ENCODE assay signal across 17 cellular contexts in the genomic region with DNA sequence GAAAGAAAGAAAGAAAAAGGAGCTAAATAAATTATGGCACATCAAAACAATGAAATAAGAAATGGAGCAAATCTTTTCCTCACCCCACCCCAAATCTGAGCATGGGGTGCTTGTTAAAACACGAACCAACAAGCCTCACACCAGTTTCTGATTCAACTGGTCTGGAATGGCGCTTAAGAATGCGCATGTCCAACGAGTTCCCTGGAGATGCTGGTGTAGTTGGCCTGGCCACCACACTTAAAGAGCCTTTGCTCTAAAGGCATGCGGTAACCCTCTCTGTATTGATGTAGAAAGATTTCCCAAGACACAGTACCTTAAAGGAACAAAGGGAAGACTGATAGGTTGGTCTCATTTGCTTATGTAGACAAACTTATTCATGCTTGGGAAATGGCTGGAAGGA. TPM values are rescaled to one million over a fixed set of nuclear protein-coding genes. Genes with fewer than 3 reads are reported as not detected.
DNase-seq lines count a peak whose midpoint lies in the region; ATAC-seq, FAIRE-seq and TF ChIP-seq lines count a peak whose summit lies in the region.
"Had no signal": no experiment of that assay in that cellular context is flagged by ENCODE, and none has a peak within 500 bp of the region (broad histone marks: within the 10 kb centered on the region; RNA-seq: fewer than 3 reads in every experiment).

No MANE protein-coding gene starts in this region.

- no peak overlapping the region for H3K23ac ChIP-seq in mesendoderm (ENCODE audit: low read length)

- peak overlapping the region; percentile 77 for H3K9ac ChIP-seq in mesendoderm (ENCODE audit: low read length)

- no peaks in the 10 kb centered on the region for H3K9me3 ChIP-seq in esophagus squamous epithelium
- H3K9me3 ChIP-seq: heart left ventricle, MG63, pancreas, spleen, suprapubic skin had no signal

- H3K36me3 ChIP-seq in bronchial epithelial cell (ENCODE audit: control insufficient read depth, insufficient read depth, low read length) = no peaks in the 10 kb centered on the region
- H3K36me3 ChIP-seq in mesendoderm (ENCODE audit: control insufficient read depth, insufficient read depth, low read length) = no peaks in the 10 kb centered on the region
- H3K36me3 ChIP-seq in esophagus squamous epithelium = no peaks in the 10 kb centered on the region
- H3K36me3 ChIP-seq: heart left ventricle, MG63, pancreas, spleen, suprapubic skin had no signal

- H3K4me3 ChIP-seq in bronchial epithelial cell (ENCODE audit: low read depth, low read length) = no peak overlapping the region
- H3K4me3 ChIP-seq in mesendoderm (ENCODE audit: low read length) = no peak overlapping the region
- peak overlapping the region in 1 of 4 donors; percentile 56 for H3K4me3 ChIP-seq in esophagus squamous epithelium

- H3K79me1 ChIP-seq in mesendoderm (ENCODE audit: low read length) = no peaks in the 10 kb centered on the region

- no peak overlapping the region for H3K18ac ChIP-seq in mesendoderm (ENCODE audit: low read length)

- no peak overlapping the region for H4K8ac ChIP-seq in mesendoderm (ENCODE audit: low read depth, low read length)

- H2BK5ac ChIP-seq in mesendoderm (ENCODE audit: low read length) = no peak overlapping the region

- intact Hi-C loops in esophagus squamous epithelium (cut with DNase I) = no loop called here

- H3K4me1 Mint-ChIP-seq in activated naive CD8-positive, alpha-beta T cell (ENCODE audit: low read depth) = peaks cover 13% of the 10 kb centered on the region
- peaks cover 7% of the 10 kb centered on the region for H3K4me1 Mint-ChIP-seq in activated naive CD8-positive, alpha-beta T cell treated with anti-CD3 and anti-CD28 coated beads for 36 hours

- H2AK5ac ChIP-seq in mesendoderm (ENCODE audit: low read length) = no peak overlapping the region

- H3K27me3 ChIP-seq in bronchial epithelial cell (ENCODE audit: control insufficient read depth, insufficient read depth, low read length) = peaks cover 18% of the 10 kb centered on the region
- no peaks in the 10 kb centered on the region for H3K27me3 ChIP-seq in mesendoderm (ENCODE audit: insufficient read depth, low read length, poor library complexity)
- peaks cover 0 to 97% (median 11%) of the 10 kb centered on the region in 4 donors for H3K27me3 ChIP-seq in esophagus squamous epithelium

- H3K27ac Mint-ChIP-seq in activated naive CD8-positive, alpha-beta T cell = no peak overlapping the region
- no peak overlapping the region for H3K27ac Mint-ChIP-seq in activated naive CD8-positive, alpha-beta T cell treated with anti-CD3 and anti-CD28 coated beads for 36 hours
- H3K27ac Mint-ChIP-seq: activated naive CD4-positive, alpha-beta T cell treated with anti-CD3 and anti-CD28 coated beads, Interleukin-2, amount 10 ng/mL, durations not matched to agents 7 days and 5 days had no signal

- no peak overlapping the region for H3K4ac ChIP-seq in mesendoderm (ENCODE audit: low read depth, low read length)

- no peak for FAIRE-seq in bronchial epithelial cell (lab: Jason Lieb, UNC)
- FAIRE-seq: pancreas had no signal

- H3K27ac ChIP-seq in mesendoderm (ENCODE audit: low read depth, low read length) = peak overlapping the region; percentile 1
- no peak overlapping the region for H3K27ac ChIP-seq in esophagus squamous epithelium
- H3K27ac ChIP-seq: heart left ventricle, pancreas, SK-N-MC, spleen, suprapubic skin, VCaP had no signal

- H3K36me3 Mint-ChIP-seq in activated naive CD8-positive, alpha-beta T cell = no peaks in the 10 kb centered on the region
- H3K36me3 Mint-ChIP-seq in activated naive CD8-positive, alpha-beta T cell treated with anti-CD3 and anti-CD28 coated beads for 36 hours = no peaks in the 10 kb centered on the region
- H3K36me3 Mint-ChIP-seq: activated naive CD4-positive, alpha-beta T cell treated with anti-CD3 and anti-CD28 coated beads, Interleukin-2, amount 10 ng/mL, durations not matched to agents 7 days and 5 days had no signal

- H4K5ac ChIP-seq in mesendoderm (ENCODE audit: low read length) = no peak overlapping the region

- peak overlapping the region; percentile 79 for H3K4me3 Mint-ChIP-seq in activated naive CD8-positive, alpha-beta T cell
- no peak overlapping the region for H3K4me3 Mint-ChIP-seq in activated naive CD8-positive, alpha-beta T cell treated with anti-CD3 and anti-CD28 coated beads for 36 hours
- H3K4me3 Mint-ChIP-seq: activated naive CD4-positive, alpha-beta T cell treated with anti-CD3 and anti-CD28 coated beads, Interleukin-2, amount 10 ng/mL, durations not matched to agents 7 days and 5 days had no signal

- no CpG with 5 or more reads among the region's 5 CpGs for WGBS in mesendoderm (ENCODE audit: extremely low coverage, insufficient coverage, low lambda C conversion rate)
- WGBS in esophagus squamous epithelium, 2 donors = 47% methylated on average over 5 of the region's 5 CpGs

- peaks cover 2% of the 10 kb centered on the region for H3K4me1 ChIP-seq in mesendoderm (ENCODE audit: control insufficient read depth, low read depth, low read length)
- peaks cover 3 to 18% (median 9%) of the 10 kb centered on the region in 3 donors for H3K4me1 ChIP-seq in esophagus squamous epithelium
- H3K4me1 ChIP-seq: pancreas had no signal

- DNase-seq in activated naive CD8-positive, alpha-beta T cell treated with anti-CD3 and anti-CD28 coated beads for 36 hours = no peak
- peak; percentile 54 for DNase-seq in bronchial epithelial cell (ENCODE audit: low read depth)
- peak; percentile 90 for DNase-seq in mesendoderm
- DNase-seq in esophagus squamous epithelium (lab: John Stamatoyannopoulos, UW) = no peak
- DNase-seq in NCI-H2171 (lab: John Stamatoyannopoulos, UW) = no peak
- DNase-seq: activated naive CD4-positive, alpha-beta T cell treated with anti-CD3 and anti-CD28 coated beads, Interleukin-2, amount 10 ng/mL, durations not matched to agents 7 days and 5 days; central memory CD4-positive, alpha-beta T cell; heart left ventricle; pancreas; spleen had no signal

- H2BK15ac ChIP-seq in mesendoderm (replicated peaks; ENCODE audit: low read depth) = no peak overlapping the region

- peaks cover 41% of the 10 kb centered on the region for H3K27me3 Mint-ChIP-seq in activated naive CD8-positive, alpha-beta T cell
- H3K27me3 Mint-ChIP-seq in activated naive CD8-positive, alpha-beta T cell treated with anti-CD3 and anti-CD28 coated beads for 36 hours = peaks cover 76% of the 10 kb centered on the region

- H3K4me2 ChIP-seq in mesendoderm (ENCODE audit: low read length) = peak overlapping the region; percentile 89

- no peaks in the 10 kb centered on the region for H3K79me2 ChIP-seq in mesendoderm (ENCODE audit: control insufficient read depth, insufficient read depth, low read length)

- no peaks in the 10 kb centered on the region for H3K9me3 Mint-ChIP-seq in activated naive CD8-positive, alpha-beta T cell (ENCODE audit: low read depth)
- H3K9me3 Mint-ChIP-seq in activated naive CD8-positive, alpha-beta T cell treated with anti-CD3 and anti-CD28 coated beads for 36 hours = no peaks in the 10 kb centered on the region
- H3K9me3 Mint-ChIP-seq: activated naive CD4-positive, alpha-beta T cell treated with anti-CD3 and anti-CD28 coated beads, Interleukin-2, amount 10 ng/mL, durations not matched to agents 7 days and 5 days had no signal

- no peak for TF ChIP-seq CTCF in bronchial epithelial cell (IDR thresholded peaks at IDR 0.05; ENCODE audit: insufficient read depth, low read length, severe bottlenecking)
- no peak for TF ChIP-seq CTCF in esophagus squamous epithelium (IDR thresholded peaks at IDR 0.05)

- H3K56ac ChIP-seq in mesendoderm (ENCODE audit: low read length) = no peak overlapping the region

- TF ChIP-seq POLR2A in esophagus squamous epithelium (IDR thresholded peaks at IDR 0.05) = no peak

- H2BK120ac ChIP-seq in mesendoderm (ENCODE audit: low read depth, low read length) = no peak overlapping the region

- no peak for ATAC-seq in HG02588 (IDR thresholded peaks at IDR 0.05; ENCODE audit: unreplicated experiment)
- no peak for ATAC-seq in HG03457 (IDR thresholded peaks at IDR 0.05; ENCODE audit: unreplicated experiment)

RNA-seq across cellular contexts. Expression of a gene that starts 49.1 kb away (rescaled TPM):
- under 1 TPM in 1 of 2 experiments, not detected in 1; 0.18 TPM for total RNA-seq in activated naive CD8-positive, alpha-beta T cell treated with anti-CD3 and anti-CD28 coated beads for 36 hours
- 3.7 and 5.9 TPM in 2 replicates for total RNA-seq in bronchial epithelial cell
- 10.4 TPM for polyA plus RNA-seq in mesendoderm (2013, experiment 1 of 2)
- polyA plus RNA-seq in mesendoderm (2013, experiment 2 of 2) = 10.1 TPM
- total RNA-seq in esophagus squamous epithelium = 10 to 100 TPM in 1 of 4 donors, under 1 TPM in 3; 0.29 to 13.1 (median 0.69) TPM
- total RNA-seq: pancreas had no signal
- polyA plus RNA-seq: pancreas had no signal

Comparison
In these comparisons a context has a peak if more than half of its experiments do, and no peak if none do; other contexts are left out.
1. DNase-seq: peak in bronchial epithelial cell (single experiment) and mesendoderm (single experiment); none in activated naive CD8-positive, alpha-beta T cell treated with anti-CD3 and anti-CD28 coated beads for 36 hours (single experiment), esophagus squamous epithelium (single experiment) and NCI-H2171 (single experiment).